In genomic region chr12:58710896-58711295, GRCh38 we compare ENCODE assay signal across 24 cellular contexts.
A peak's percentile ranks its signal among the peaks of the same experiment; 100 is the strongest.
DNase-seq lines count a peak whose midpoint lies in the region; ATAC-seq and TF ChIP-seq lines count a peak whose summit lies in the region.
"Had no signal": no experiment of that assay in that cellular context is flagged by ENCODE, and none has a peak within 500 bp of the region (broad histone marks: within the 10 kb centered on the region; RNA-seq: fewer than 3 reads in every experiment).

No MANE protein-coding gene starts in this region.

- H3K79me2 ChIP-seq in osteoblast (ENCODE audit: insufficient read depth, low read length), result no peaks in the 10 kb centered on the region
- H3K79me2 ChIP-seq in smooth muscle cell (ENCODE audit: low read depth), result no peaks in the 10 kb centered on the region

- H3K36me3 ChIP-seq in osteoblast (ENCODE audit: insufficient read depth, low read length) (no peaks in the 10 kb centered on the region), smooth muscle cell (ENCODE audit: low read depth) (no peaks in the 10 kb centered on the region)
- H3K36me3 ChIP-seq: BE2C, BLaER1 had no signal

- H3K27ac ChIP-seq in osteoblast (ENCODE audit: low read depth, low read length) (no peak overlapping the region), smooth muscle cell (ENCODE audit: low read depth) (peak overlapping the region; percentile 79)
- H3K27ac ChIP-seq: BLaER1 had no signal

- TF ChIP-seq CTCF in fibroblast of villous mesenchyme (IDR thresholded peaks at IDR 0.05; ENCODE audit: insufficient read depth, low read depth, low read length), result no peak
- TF ChIP-seq CTCF in osteoblast (IDR thresholded peaks at IDR 0.05; ENCODE audit: extremely low read depth, low read depth, low read length), result no peak
- no peak for TF ChIP-seq CTCF in smooth muscle cell (IDR thresholded peaks at IDR 0.05; ENCODE audit: borderline replicate concordance, insufficient read depth, poor library complexity, severe bottlenecking)

- H3F3A ChIP-seq in smooth muscle cell (ENCODE audit: low read depth), result peaks cover 3% of the 10 kb centered on the region

- H2AFZ ChIP-seq in osteoblast (ENCODE audit: low read length), result no peak overlapping the region
- no peak overlapping the region for H2AFZ ChIP-seq in smooth muscle cell (ENCODE audit: low read depth)

- H3K4me3 ChIP-seq in fibroblast of villous mesenchyme (ENCODE audit: low read depth, low read length), result no peak overlapping the region
- H3K4me3 ChIP-seq in osteoblast (ENCODE audit: insufficient read depth, low read length), result no peak overlapping the region
- H3K4me3 ChIP-seq in smooth muscle cell, result no peak overlapping the region
- H3K4me3 ChIP-seq: BLaER1, GM12878 had no signal

- H3K4me2 ChIP-seq in osteoblast (ENCODE audit: insufficient read depth, low read length), result no peak overlapping the region
- peak overlapping the region; percentile 40 for H3K4me2 ChIP-seq in smooth muscle cell
- H3K4me2 ChIP-seq: BLaER1 had no signal

- H3K9ac ChIP-seq in smooth muscle cell (ENCODE audit: low read depth), result no peak overlapping the region
- H3K9ac ChIP-seq: BLaER1 had no signal

- no peaks in the 10 kb centered on the region for H3K9me3 ChIP-seq in osteoblast (ENCODE audit: low read depth, low read length)
- peaks cover 7% of the 10 kb centered on the region for H3K9me3 ChIP-seq in smooth muscle cell (replicated peaks; ENCODE audit: low read depth)
- H3K9me3 ChIP-seq: BE2C, Caco-2 had no signal

- DNase-seq in amniotic epithelial cell (ENCODE audit: low read depth) (peak; percentile 85), fibroblast of villous mesenchyme (ENCODE audit: low read depth) (peak; percentile 30), osteoblast (ENCODE audit: insufficient read length, low spot score, missing footprints) (peak; percentile 32), smooth muscle cell (lab: John Stamatoyannopoulos, UW; ENCODE audit: unreplicated experiment) (no peak), cerebellum (ENCODE audit: low spot score) (no peak), activated gamma-delta T cell (lab: John Stamatoyannopoulos, UW) (no peak), DMS 273 treated with DMSO at 0.1 percent for 48 hours (lab: John Stamatoyannopoulos, UW) (no peak)
- DNase-seq: 8988T; ACHN; BE2C; C1 segment of cervical spinal cord; Caco-2; Calu3; CD4-positive, CD25-positive, alpha-beta regulatory T cell; CD8-positive, alpha-beta T cell; DMS153; DMS53; DMS79; DND-41; EL; GDM1 had no signal

- H3K27me3 ChIP-seq in osteoblast (ENCODE audit: insufficient read depth, low read length) (no peaks in the 10 kb centered on the region), smooth muscle cell (ENCODE audit: low read depth) (no peaks in the 10 kb centered on the region)
- H3K27me3 ChIP-seq: BE2C, BLaER1 had no signal

- H4K20me1 ChIP-seq in osteoblast (ENCODE audit: insufficient read depth, low read length) (no peaks in the 10 kb centered on the region), smooth muscle cell (ENCODE audit: low read depth) (no peaks in the 10 kb centered on the region)
- H4K20me1 ChIP-seq: BLaER1 had no signal

- ATAC-seq in HG02623 (IDR thresholded peaks at IDR 0.05; ENCODE audit: unreplicated experiment), result no peak
- ATAC-seq: CD8-positive, alpha-beta T cell; GM12878 had no signal

- H3K4me1 ChIP-seq in osteoblast (ENCODE audit: insufficient read depth, low read length) (peaks cover 20% of the 10 kb centered on the region), smooth muscle cell (ENCODE audit: low read depth) (peaks cover 9% of the 10 kb centered on the region)
- H3K4me1 ChIP-seq: BE2C, BLaER1 had no signal

Comparison
In these comparisons a context has a peak if more than half of its experiments do, and no peak if none do; other contexts are left out.
1. DNase-seq: peak in amniotic epithelial cell (single experiment), fibroblast of villous mesenchyme (single experiment) and osteoblast (single experiment); none in smooth muscle cell (single experiment), cerebellum (single experiment), activated gamma-delta T cell (single experiment) and DMS 273 treated with DMSO at 0.1 percent for 48 hours (single experiment).